In genomic region chr4:177573487-177573886, GRCh38 we compare ENCODE assay signal across 13 cellular contexts.
DNase-seq lines count a peak whose midpoint lies in the region; ATAC-seq, FAIRE-seq and TF ChIP-seq lines count a peak whose summit lies in the region.
"Had no signal": no experiment of that assay in that cellular context is flagged by ENCODE, and none has a peak within 500 bp of the region (broad histone marks: within the 10 kb centered on the region; RNA-seq: fewer than 3 reads in every experiment).

No MANE protein-coding gene starts in this region.

- no peaks in the 10 kb centered on the region for H3K9me2 ChIP-seq in PC-3 (replicated peaks; ENCODE audit: low read length)

- H3K9ac ChIP-seq in PC-3 (ENCODE audit: low read length) (no peak overlapping the region), smooth muscle cell (ENCODE audit: low read depth) (no peak overlapping the region)

- TF ChIP-seq CTCF in PC-3 (conservative IDR thresholded peaks at IDR 0.05; ENCODE audit: low read depth, low read length) (no peak), smooth muscle cell (IDR thresholded peaks at IDR 0.05; ENCODE audit: borderline replicate concordance, insufficient read depth, poor library complexity, severe bottlenecking) (no peak)

- H3K27me3 ChIP-seq in PC-3 (ENCODE audit: low read length): no peaks in the 10 kb centered on the region
- H3K27me3 ChIP-seq in smooth muscle cell (ENCODE audit: low read depth): no peaks in the 10 kb centered on the region
- H3K27me3 ChIP-seq: hepatocyte, SJCRH30 had no signal

- peak; percentile 38 for FAIRE-seq in H54 (lab: Jason Lieb, UNC)

- H3K4me2 ChIP-seq in PC-3 (ENCODE audit: low read length) (peak overlapping the region; percentile 68), smooth muscle cell (peak overlapping the region; percentile 80)
- H3K4me2 ChIP-seq: hepatocyte had no signal

- H3K79me2 ChIP-seq in PC-3 (ENCODE audit: low read length) (no peaks in the 10 kb centered on the region), smooth muscle cell (ENCODE audit: low read depth) (no peaks in the 10 kb centered on the region)
- H3K79me2 ChIP-seq: hepatocyte had no signal

- intact Hi-C loops in PC-3 (cut with micrococcal nuclease): no loop called here

- peaks cover 18% of the 10 kb centered on the region for H3K4me1 ChIP-seq in PC-3 (ENCODE audit: insufficient read depth, low read length)
- peaks cover 19% of the 10 kb centered on the region for H3K4me1 ChIP-seq in smooth muscle cell (ENCODE audit: low read depth)
- H3K4me1 ChIP-seq: SJCRH30 had no signal

- no peak for TF ChIP-seq POLR2A in H54 (IDR thresholded peaks at IDR 0.05; ENCODE audit: low read depth, low read length)

- H3K36me3 ChIP-seq in PC-3 (ENCODE audit: low read depth, low read length): no peaks in the 10 kb centered on the region
- no peaks in the 10 kb centered on the region for H3K36me3 ChIP-seq in smooth muscle cell (ENCODE audit: low read depth)
- H3K36me3 ChIP-seq: SJCRH30 had no signal

- ATAC-seq in PC-3: peak; percentile 88
- no peak for ATAC-seq in GM18861 (IDR thresholded peaks at IDR 0.05; ENCODE audit: unreplicated experiment)
- ATAC-seq: stimulated activated memory B cell treated with anti-CD40 and anti-IgM and Interleukin-4, amounts not matched to agents 10 μg/mL and 1 μg/mL and 100 μg/mL, for 72 hours had no signal

- H3K27ac ChIP-seq in PC-3 (ENCODE audit: low read length): peak overlapping the region; percentile 60
- no peak overlapping the region for H3K27ac ChIP-seq in epithelial cell of prostate
- H3K27ac ChIP-seq in smooth muscle cell (ENCODE audit: low read depth): peak overlapping the region; percentile 83
- H3K27ac ChIP-seq: hepatocyte, SJCRH30 had no signal

- DNase-seq in H54 (ENCODE audit: insufficient read length, low spot score) (no peak), PC-3 (peak; percentile 85), epithelial cell of prostate (ENCODE audit: low read depth, low spot score) (peak; percentile 70), smooth muscle cell (lab: John Stamatoyannopoulos, UW; ENCODE audit: unreplicated experiment) (no peak), NCI-H524 treated with DMSO at 0.1 percent for 48 hours (lab: John Stamatoyannopoulos, UW) (no peak), NCI-H2029 treated with DMSO at 0.1 percent for 48 hours (lab: John Stamatoyannopoulos, UW) (no peak)
- DNase-seq: activated CD4-positive, alpha-beta T cell treated with anti-CD3 and anti-CD28 coated beads, Interleukin-2, amount 10 ng/mL, durations not matched to agents 24 days and 14 days; NCI-H446; stimulated activated CD4-positive, alpha-beta T cell treated with anti-CD3 and anti-CD28 coated beads, Interleukin-1b, Interleukin-23, amount 100 ng/mL, for 48 hours had no signal

- H3K4me3 ChIP-seq in PC-3 (ENCODE audit: low read length) (peak overlapping the region; percentile 32; the same call in 1 of the 2 replicates), smooth muscle cell (no peak overlapping the region)
- H3K4me3 ChIP-seq: hepatocyte, SJCRH30 had no signal

- CTCF ChIA-PET in PC-3 (lab: Charles Lee): no interaction called here

- BruUV-seq in PC-3 (replicated peaks; lab: Mats Ljungman, UMichigan): no TSS peak

- WGBS in smooth muscle cell (ENCODE audit: low lambda C conversion rate): 12% methylated on average over 2 of the region's 2 CpGs

- no peak overlapping the region for H2AFZ ChIP-seq in PC-3 (ENCODE audit: low read length)
- no peak overlapping the region for H2AFZ ChIP-seq in smooth muscle cell (ENCODE audit: low read depth)
- H2AFZ ChIP-seq: hepatocyte had no signal

- H3F3A ChIP-seq in PC-3 (ENCODE audit: low read length, unreplicated experiment) (no peaks in the 10 kb centered on the region), smooth muscle cell (ENCODE audit: low read depth) (peaks cover 12% of the 10 kb centered on the region)

- POLR2A ChIA-PET in PC-3 (lab: Charles Lee; ENCODE audit: unreplicated experiment): no interaction called here

- H4K20me1 ChIP-seq in PC-3 (ENCODE audit: low read length) (no peaks in the 10 kb centered on the region), smooth muscle cell (ENCODE audit: low read depth) (no peaks in the 10 kb centered on the region)

- H3K9me3 ChIP-seq in PC-3 (ENCODE audit: low read length): no peaks in the 10 kb centered on the region
- H3K9me3 ChIP-seq in smooth muscle cell (replicated peaks; ENCODE audit: low read depth): no peaks in the 10 kb centered on the region
- H3K9me3 ChIP-seq: SJCRH30 had no signal

Comparison
In these comparisons a context has a peak if more than half of its experiments do, and no peak if none do; other contexts are left out.
1. DNase-seq: peak in PC-3 (single experiment) and epithelial cell of prostate (single experiment); none in H54 (single experiment), smooth muscle cell (single experiment), NCI-H524 treated with DMSO at 0.1 percent for 48 hours (single experiment) and NCI-H2029 treated with DMSO at 0.1 percent for 48 hours (single experiment).